In genomic region chr16:57069635-57070350, GRCh38 we compare ENCODE assay signal across 1 cellular context.
A peak's percentile ranks its signal among the peaks of the same experiment; 100 is the strongest.
TF ChIP-seq lines count a peak whose summit lies in the region.

No MANE protein-coding gene starts in this region.

TF ChIP-seq in HepG2, 621 proteins besides CTCF, POLR2A, EP300 and RAD21 (continued from another document):
- TF ChIP-seq, protein P1, sequence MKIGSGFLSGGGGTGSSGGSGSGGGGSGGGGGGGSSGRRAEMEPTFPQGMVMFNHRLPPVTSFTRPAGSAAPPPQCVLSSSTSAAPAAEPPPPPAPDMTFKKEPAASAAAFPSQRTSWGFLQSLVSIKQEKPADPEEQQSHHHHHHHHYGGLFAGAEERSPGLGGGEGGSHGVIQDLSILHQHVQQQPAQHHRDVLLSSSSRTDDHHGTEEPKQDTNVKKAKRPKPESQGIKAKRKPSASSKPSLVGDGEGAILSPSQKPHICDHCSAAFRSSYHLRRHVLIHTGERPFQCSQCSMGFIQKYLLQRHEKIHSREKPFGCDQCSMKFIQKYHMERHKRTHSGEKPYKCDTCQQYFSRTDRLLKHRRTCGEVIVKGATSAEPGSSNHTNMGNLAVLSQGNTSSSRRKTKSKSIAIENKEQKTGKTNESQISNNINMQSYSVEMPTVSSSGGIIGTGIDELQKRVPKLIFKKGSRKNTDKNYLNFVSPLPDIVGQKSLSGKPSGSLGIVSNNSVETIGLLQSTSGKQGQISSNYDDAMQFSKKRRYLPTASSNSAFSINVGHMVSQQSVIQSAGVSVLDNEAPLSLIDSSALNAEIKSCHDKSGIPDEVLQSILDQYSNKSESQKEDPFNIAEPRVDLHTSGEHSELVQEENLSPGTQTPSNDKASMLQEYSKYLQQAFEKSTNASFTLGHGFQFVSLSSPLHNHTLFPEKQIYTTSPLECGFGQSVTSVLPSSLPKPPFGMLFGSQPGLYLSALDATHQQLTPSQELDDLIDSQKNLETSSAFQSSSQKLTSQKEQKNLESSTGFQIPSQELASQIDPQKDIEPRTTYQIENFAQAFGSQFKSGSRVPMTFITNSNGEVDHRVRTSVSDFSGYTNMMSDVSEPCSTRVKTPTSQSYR (CRISPR knock-in tag; IDR thresholded peaks at IDR 0.05; ENCODE audit: borderline replicate concordance) = no peak
- TF ChIP-seq ZNF569 (CRISPR knock-in tag; IDR thresholded peaks at IDR 0.05; ENCODE audit: borderline replicate concordance) = no peak
- no peak for TF ChIP-seq GLMP (CRISPR knock-in tag; IDR thresholded peaks at IDR 0.05; ENCODE audit: borderline replicate concordance)
- TF ChIP-seq, protein P2, sequence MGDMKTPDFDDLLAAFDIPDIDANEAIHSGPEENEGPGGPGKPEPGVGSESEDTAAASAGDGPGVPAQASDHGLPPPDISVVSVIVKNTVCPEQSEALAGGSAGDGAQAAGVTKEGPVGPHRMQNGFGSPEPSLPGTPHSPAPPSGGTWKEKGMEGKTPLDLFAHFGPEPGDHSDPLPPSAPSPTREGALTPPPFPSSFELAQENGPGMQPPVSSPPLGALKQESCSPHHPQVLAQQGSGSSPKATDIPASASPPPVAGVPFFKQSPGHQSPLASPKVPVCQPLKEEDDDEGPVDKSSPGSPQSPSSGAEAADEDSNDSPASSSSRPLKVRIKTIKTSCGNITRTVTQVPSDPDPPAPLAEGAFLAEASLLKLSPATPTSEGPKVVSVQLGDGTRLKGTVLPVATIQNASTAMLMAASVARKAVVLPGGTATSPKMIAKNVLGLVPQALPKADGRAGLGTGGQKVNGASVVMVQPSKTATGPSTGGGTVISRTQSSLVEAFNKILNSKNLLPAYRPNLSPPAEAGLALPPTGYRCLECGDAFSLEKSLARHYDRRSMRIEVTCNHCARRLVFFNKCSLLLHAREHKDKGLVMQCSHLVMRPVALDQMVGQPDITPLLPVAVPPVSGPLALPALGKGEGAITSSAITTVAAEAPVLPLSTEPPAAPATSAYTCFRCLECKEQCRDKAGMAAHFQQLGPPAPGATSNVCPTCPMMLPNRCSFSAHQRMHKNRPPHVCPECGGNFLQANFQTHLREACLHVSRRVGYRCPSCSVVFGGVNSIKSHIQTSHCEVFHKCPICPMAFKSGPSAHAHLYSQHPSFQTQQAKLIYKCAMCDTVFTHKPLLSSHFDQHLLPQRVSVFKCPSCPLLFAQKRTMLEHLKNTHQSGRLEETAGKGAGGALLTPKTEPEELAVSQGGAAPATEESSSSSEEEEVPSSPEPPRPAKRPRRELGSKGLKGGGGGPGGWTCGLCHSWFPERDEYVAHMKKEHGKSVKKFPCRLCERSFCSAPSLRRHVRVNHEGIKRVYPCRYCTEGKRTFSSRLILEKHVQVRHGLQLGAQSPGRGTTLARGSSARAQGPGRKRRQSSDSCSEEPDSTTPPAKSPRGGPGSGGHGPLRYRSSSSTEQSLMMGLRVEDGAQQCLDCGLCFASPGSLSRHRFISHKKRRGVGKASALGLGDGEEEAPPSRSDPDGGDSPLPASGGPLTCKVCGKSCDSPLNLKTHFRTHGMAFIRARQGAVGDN (CRISPR knock-in tag; IDR thresholded peaks at IDR 0.05) = peak; percentile 19; the same call in 1 of the 2 replicates
